In genomic region chr7:143382791-143383641, GRCh38 we compare ENCODE assay signal across 8 cellular contexts. TPM values are rescaled to one million over a fixed set of nuclear protein-coding genes. Genes with fewer than 3 reads are reported as not detected.
DNase-seq lines count a peak whose midpoint lies in the region; ATAC-seq and TF ChIP-seq lines count a peak whose summit lies in the region.

No MANE protein-coding gene starts in this region.

- no peak overlapping the region for H3K27ac ChIP-seq in CD8-positive, alpha-beta T cell (ENCODE audit: low read depth, low read length)
- H3K27ac ChIP-seq in trophoblast cell (ENCODE audit: low read depth, low read length), result peak overlapping the region; percentile 87

- H3K4me1 Mint-ChIP-seq in CD8-positive, alpha-beta T cell (ENCODE audit: low read depth), result peaks cover 22% of the 10 kb centered on the region
- H3K4me1 Mint-ChIP-seq in T-cell (peaks cover 21 to 24% (median 23%) of the 10 kb centered on the region in 3 donors), endothelial cell (ENCODE audit: unreplicated experiment) (peaks cover 22% of the 10 kb centered on the region)

- no peak overlapping the region for H4K8ac ChIP-seq in trophoblast cell (ENCODE audit: low read depth, low read length)

- no peak overlapping the region for H3K27ac Mint-ChIP-seq in CD8-positive, alpha-beta T cell
- H3K27ac Mint-ChIP-seq in T-cell (peak overlapping the region in 1 of 2 donors; percentile 82), endothelial cell (ENCODE audit: unreplicated experiment) (no peak overlapping the region)

- no peak overlapping the region for H4K12ac ChIP-seq in trophoblast cell (ENCODE audit: low read depth, low read length)

- peak in 1 of 7 experiments; percentile 51 for DNase-seq in CD8-positive, alpha-beta T cell
- DNase-seq in T-cell, result no peak
- DNase-seq in fibroblast of villous mesenchyme (ENCODE audit: low read depth), result no peak
- no peak for DNase-seq in trophoblast cell
- no peak for DNase-seq in SK-N-DZ (ENCODE audit: low spot score)
- DNase-seq in endothelial cell (ENCODE audit: low spot score), result no peak

- no peaks in the 10 kb centered on the region for H3K9me3 Mint-ChIP-seq in CD8-positive, alpha-beta T cell
- H3K9me3 Mint-ChIP-seq in T-cell (no peaks in the 10 kb centered on the region), endothelial cell (ENCODE audit: unreplicated experiment) (no peaks in the 10 kb centered on the region)

- H3K18ac ChIP-seq in trophoblast cell (ENCODE audit: low read length), result peak overlapping the region; percentile 22

- H2BK12ac ChIP-seq in trophoblast cell (ENCODE audit: low read length), result no peak overlapping the region

- no peak overlapping the region for H3K23ac ChIP-seq in trophoblast cell (ENCODE audit: low read length)

- H2AFZ ChIP-seq in trophoblast cell (ENCODE audit: insufficient read depth, low read length, poor library complexity), result no peak overlapping the region

- CTCF ChIA-PET in CD8-positive, alpha-beta T cell (lab: Charles Lee), result interaction anchor here (0.6 to 3.9 kb wide), 12 partner anchors 8 to 143 kb away, joined by 3 to 26 read pairs (median 6); partner anchors contain the start of gene EPHA1
- CTCF ChIA-PET in T-cell (lab: Charles Lee), result interaction anchor here (0.8 to 1.4 kb wide), 3 partner anchors 8 to 26 kb away, joined by 4 to 8 read pairs (median 6); partner anchors contain the start of gene EPHA1 (in 2 of the 2)

- H3K79me2 ChIP-seq in trophoblast cell (ENCODE audit: control insufficient read depth, insufficient read depth, low read length, poor library complexity), result peaks cover 44% of the 10 kb centered on the region

- no peak overlapping the region for H3K4me3 Mint-ChIP-seq in CD8-positive, alpha-beta T cell
- H3K4me3 Mint-ChIP-seq in T-cell (peak overlapping the region in 2 of 3 donors; percentile 73 to 77), endothelial cell (ENCODE audit: unreplicated experiment) (no peak overlapping the region)

- POLR2A ChIA-PET in CD8-positive, alpha-beta T cell (lab: Charles Lee), result interaction anchor here (1.7 to 2.5 kb wide), 4 partner anchors 8 to 95 kb away, joined by 8 to 17 read pairs (median 10); partner anchors contain the start of genes CASP2 and EPHA1
- POLR2A ChIA-PET in T-cell (lab: Charles Lee), result no interaction called here

- no peak for ATAC-seq in CD8-positive, alpha-beta T cell
- ATAC-seq in T-cell (replicated peaks in 1 of 4) (no peak), HG03521 (IDR thresholded peaks at IDR 0.05; ENCODE audit: unreplicated experiment) (no peak), HG03135 (IDR thresholded peaks at IDR 0.05; ENCODE audit: unreplicated experiment) (no peak)

- H3K27me3 Mint-ChIP-seq in CD8-positive, alpha-beta T cell (ENCODE audit: low read depth), result no peaks in the 10 kb centered on the region
- H3K27me3 Mint-ChIP-seq in T-cell, result no peaks in the 10 kb centered on the region
- peaks cover 15% of the 10 kb centered on the region for H3K27me3 Mint-ChIP-seq in endothelial cell (ENCODE audit: unreplicated experiment)

- H3K79me1 ChIP-seq in trophoblast cell (ENCODE audit: low read length), result peaks cover 31% of the 10 kb centered on the region

- TF ChIP-seq CTCF in CD8-positive, alpha-beta T cell (IDR thresholded peaks at IDR 0.05), result no peak
- no peak for TF ChIP-seq CTCF in fibroblast of villous mesenchyme (IDR thresholded peaks at IDR 0.05; ENCODE audit: insufficient read depth, low read depth, low read length)
- TF ChIP-seq CTCF in endothelial cell (IDR thresholded peaks at IDR 0.05; ENCODE audit: unreplicated experiment), result no peak

- H3K4ac ChIP-seq in trophoblast cell (ENCODE audit: low read depth, low read length), result peak overlapping the region; percentile 98

- H3K9me3 ChIP-seq in CD8-positive, alpha-beta T cell (ENCODE audit: low read length), result no peaks in the 10 kb centered on the region
- H3K9me3 ChIP-seq in trophoblast cell (ENCODE audit: insufficient read depth, low read depth, low read length), result peaks cover 3% of the 10 kb centered on the region

- H3K14ac ChIP-seq in trophoblast cell (ENCODE audit: low read length), result peak overlapping the region; percentile 94

- intact Hi-C loops in CD8-positive, alpha-beta T cell (cut with DNase I, micrococcal nuclease), result loop anchor here (5.0 to 10.0 kb wide), 2 partner anchors 522 to 576 kb away; partner anchors contain the start of gene TCAF1 (in 1 of the 2)

- peak overlapping the region; percentile 96 for H3K4me3 ChIP-seq in CD8-positive, alpha-beta T cell (ENCODE audit: low read depth, low read length)
- peak overlapping the region; percentile 95 for H3K4me3 ChIP-seq in fibroblast of villous mesenchyme (ENCODE audit: low read depth, low read length)
- H3K4me3 ChIP-seq in trophoblast cell (ENCODE audit: low read depth, low read length), result peak overlapping the region; percentile 83

- H4K91ac ChIP-seq in trophoblast cell (ENCODE audit: low read depth, low read length), result no peak overlapping the region

- WGBS in trophoblast cell (ENCODE audit: extremely low coverage, insufficient coverage, insufficient read length), result no CpG with 5 or more reads among the region's 15 CpGs

- peak overlapping the region; percentile 68 for H3K4me2 ChIP-seq in trophoblast cell (ENCODE audit: low read length)

- H3K36me3 Mint-ChIP-seq in CD8-positive, alpha-beta T cell, result peaks cover 13% of the 10 kb centered on the region
- no peaks in the 10 kb centered on the region for H3K36me3 Mint-ChIP-seq in T-cell
- peaks cover 12% of the 10 kb centered on the region for H3K36me3 Mint-ChIP-seq in endothelial cell (ENCODE audit: low read depth, unreplicated experiment)

- no peak overlapping the region for H2BK5ac ChIP-seq in trophoblast cell (ENCODE audit: low read depth, low read length, poor library complexity)

- peak overlapping the region; percentile 95 for H3K9ac ChIP-seq in trophoblast cell (ENCODE audit: low read length)

- H3K4me1 ChIP-seq in CD8-positive, alpha-beta T cell (ENCODE audit: insufficient read depth, low read length), result peaks cover 80% of the 10 kb centered on the region
- peaks cover 31 to 42% of the 10 kb centered on the region in 2 experiments for H3K4me1 ChIP-seq in trophoblast cell (ENCODE audit: control insufficient read depth in 1 of 2, insufficient read depth in 2 of 2, low read length in 2 of 2)

- no peaks in the 10 kb centered on the region for H3K27me3 ChIP-seq in CD8-positive, alpha-beta T cell (ENCODE audit: insufficient read depth, low read length)
- no peaks in the 10 kb centered on the region for H3K27me3 ChIP-seq in trophoblast cell (ENCODE audit: insufficient read depth, low read length)

- H3K36me3 ChIP-seq in CD8-positive, alpha-beta T cell (ENCODE audit: insufficient read depth, low read length), result peaks cover 5% of the 10 kb centered on the region
- peaks cover 45 to 52% of the 10 kb centered on the region in 2 experiments for H3K36me3 ChIP-seq in trophoblast cell (ENCODE audit: control insufficient read depth in 1 of 2, insufficient read depth in 2 of 2, low read length in 2 of 2)

- peak overlapping the region; percentile 14 for H2AK5ac ChIP-seq in trophoblast cell (ENCODE audit: low read length)

- no peak overlapping the region for H2BK120ac ChIP-seq in trophoblast cell (ENCODE audit: insufficient read depth, low read length, poor library complexity)

RNA-seq across cellular contexts. Expression of gene ZYX, which starts 1.9 kb away (rescaled TPM):
- total RNA-seq in CD8-positive, alpha-beta T cell, result 100 to 1,000 TPM; 107 to 111 TPM
- total RNA-seq in T-cell, result 100 to 1,000 TPM; 107 to 186 (median 159) TPM
- 71.7 and 96.3 TPM in 2 replicates for total RNA-seq in fibroblast of villous mesenchyme
- polyA plus RNA-seq in trophoblast cell (2013), result 275 TPM in 2 replicates
- 10.1 and 11.9 TPM in 2 replicates for polyA plus RNA-seq in SK-N-DZ (2014; cell fraction: cytosol; rRNA removed)
- polyA plus RNA-seq in SK-N-DZ (2014; cell fraction: nucleus; rRNA removed), result 12.2 and 19.2 TPM in 2 replicates
- total RNA-seq in endothelial cell (ENCODE audit: unreplicated experiment), result 237 TPM

RNA-seq across cellular contexts. Expression of gene FAM131B, which starts 20.5 kb away (rescaled TPM):
- under 1 TPM; 0.30 to 0.36 TPM for total RNA-seq in CD8-positive, alpha-beta T cell
- 1 to 10 TPM in 3 of 5 donors, under 1 TPM in 2; 0.08 to 3.6 (median 2.1) TPM for total RNA-seq in T-cell
- 1.3 and 2.2 TPM in 2 replicates for total RNA-seq in fibroblast of villous mesenchyme
- 0.22 and 0.28 TPM in 2 replicates for polyA plus RNA-seq in trophoblast cell (2013)
- 12.0 and 14.0 TPM in 2 replicates for polyA plus RNA-seq in SK-N-DZ (2014; cell fraction: cytosol; rRNA removed)
- 9.8 and 11.6 TPM in 2 replicates for polyA plus RNA-seq in SK-N-DZ (2014; cell fraction: nucleus; rRNA removed)
- 1.0 TPM for total RNA-seq in endothelial cell (ENCODE audit: unreplicated experiment)

RNA-seq across cellular contexts. Expression of gene EPHA1, which starts 25.6 kb away (rescaled TPM):
- total RNA-seq in CD8-positive, alpha-beta T cell, result 10 to 100 TPM in 1 of 2 experiments, 1 to 10 TPM in 1; 8.3 to 13.1 TPM
- 10 to 100 TPM; 23.8 to 49.8 (median 43.5) TPM for total RNA-seq in T-cell
- total RNA-seq in fibroblast of villous mesenchyme, result 0.32 TPM in 1 of 2 replicates, not detected in the other
- polyA plus RNA-seq in trophoblast cell (2013), result 26.1 and 27.4 TPM in 2 replicates
- polyA plus RNA-seq in SK-N-DZ (2014; cell fraction: cytosol; rRNA removed), result not detected in 2 replicates
- not detected in 2 replicates for polyA plus RNA-seq in SK-N-DZ (2014; cell fraction: nucleus; rRNA removed)
- 7.1 TPM for total RNA-seq in endothelial cell (ENCODE audit: unreplicated experiment)

Comparison
In these comparisons a context has a peak if more than half of its experiments do, and no peak if none do; other contexts are left out.
1. H3K4me3 Mint-ChIP-seq: peak in T-cell (2 of 3); none in CD8-positive, alpha-beta T cell (single experiment) and endothelial cell (single experiment).
2. Peak in every context shown above with its lines, with median percentiles within 50 percentile points of each other: H3K4me3 ChIP-seq.